9 cellular contexts compared by ENCODE assay signal in the genomic region with DNA sequence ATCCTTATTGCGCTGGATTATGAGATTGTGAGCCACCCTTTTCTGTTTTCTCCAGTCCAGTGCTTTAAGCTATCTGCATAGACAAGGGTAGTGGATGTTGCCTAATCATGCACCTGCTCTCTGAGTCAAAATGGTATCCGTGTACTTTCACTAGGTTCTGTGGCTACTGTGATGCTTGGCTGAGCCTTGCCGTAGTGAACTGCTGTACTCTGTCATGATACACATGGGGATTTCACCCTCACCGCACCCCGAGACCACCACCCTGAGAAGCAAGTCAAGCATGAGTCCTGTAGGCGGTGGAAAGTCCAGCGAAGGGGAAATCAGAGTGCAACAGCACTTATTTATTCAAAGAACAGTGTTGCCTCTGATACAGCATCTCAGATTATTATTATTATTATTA. TPM values are rescaled to one million over a fixed set of nuclear protein-coding genes. Genes with fewer than 3 reads are reported as not detected.
DNase-seq lines count a peak whose midpoint lies in the region; ATAC-seq, FAIRE-seq and TF ChIP-seq lines count a peak whose summit lies in the region.
"Had no signal": no experiment of that assay in that cellular context is flagged by ENCODE, and none has a peak within 500 bp of the region (broad histone marks: within the 10 kb centered on the region; RNA-seq: fewer than 3 reads in every experiment).

No MANE protein-coding gene starts in this region.

- H3K4me1 Mint-ChIP-seq in endothelial cell (ENCODE audit: unreplicated experiment), result no peaks in the 10 kb centered on the region

- no peaks in the 10 kb centered on the region for H3K9me3 Mint-ChIP-seq in activated naive CD4-positive, alpha-beta T cell treated with anti-CD3 and anti-CD28 coated beads, Interleukin-2, amount 50 U/mL, for 72 hours
- no peaks in the 10 kb centered on the region for H3K9me3 Mint-ChIP-seq in endothelial cell (ENCODE audit: unreplicated experiment)

- H3K4me3 Mint-ChIP-seq in endothelial cell (ENCODE audit: unreplicated experiment), result no peak overlapping the region

- H3K36me3 Mint-ChIP-seq in activated naive CD4-positive, alpha-beta T cell treated with anti-CD3 and anti-CD28 coated beads, Interleukin-2, amount 50 U/mL, for 72 hours, result peaks cover 12 to 26% of the 10 kb centered on the region in 2 donors
- H3K36me3 Mint-ChIP-seq in endothelial cell (ENCODE audit: low read depth, unreplicated experiment), result peaks cover 5% of the 10 kb centered on the region

- no peak for TF ChIP-seq CTCF in GM12865 (IDR thresholded peaks at IDR 0.05; ENCODE audit: insufficient read depth, low read depth, low read length, missing control alignments)
- TF ChIP-seq CTCF in endothelial cell (IDR thresholded peaks at IDR 0.05; ENCODE audit: unreplicated experiment), result no peak
- TF ChIP-seq CTCF in suprapubic skin (IDR thresholded peaks at IDR 0.05), result no peak

- DNase-seq in GM12865 (ENCODE audit: low read depth) (peak; percentile 97), anterior cingulate cortex (lab: John Stamatoyannopoulos, UW) (no peak), endothelial cell (ENCODE audit: low spot score) (no peak), suprapubic skin (ENCODE audit: low spot score in 2 of 2) (no peak), small intestine (no peak)
- DNase-seq in activated naive CD4-positive, alpha-beta T cell treated with anti-CD3 and anti-CD28 coated beads, Interleukin-2, amount 50 U/mL, for 72 hours (ENCODE audit: low spot score in 2 of 2), result peak in 1 of 2 donors; percentile 27

- no peak overlapping the region for H3K4me3 ChIP-seq in GM12865 (ENCODE audit: low read depth, low read length)
- no peak overlapping the region for H3K4me3 ChIP-seq in suprapubic skin
- H3K4me3 ChIP-seq in small intestine (ENCODE audit: low read depth in 1 of 2, low read length in 2 of 2), result no peak overlapping the region

- H3K27me3 ChIP-seq in suprapubic skin (no peaks in the 10 kb centered on the region), small intestine (ENCODE audit: control insufficient read depth in 2 of 2, insufficient read depth in 2 of 2, low read length in 2 of 2) (no peaks in the 10 kb centered on the region)

- H3K27me3 Mint-ChIP-seq in endothelial cell (ENCODE audit: unreplicated experiment), result no peaks in the 10 kb centered on the region

- FAIRE-seq in small intestine (lab: Jason Lieb, UNC), result no peak

- H3K27ac ChIP-seq in suprapubic skin (no peak overlapping the region), small intestine (ENCODE audit: low read depth in 1 of 2, low read length in 1 of 2) (no peak overlapping the region)
- H3K27ac ChIP-seq: VCaP had no signal

- no peak for TF ChIP-seq POLR2A in suprapubic skin (IDR thresholded peaks at IDR 0.05)

- peaks cover 11% of the 10 kb centered on the region for H3K4me1 ChIP-seq in suprapubic skin
- H3K4me1 ChIP-seq in small intestine (ENCODE audit: control insufficient read depth in 2 of 2, insufficient read depth in 1 of 2, low read depth in 1 of 2, low read length in 1 of 2), result no peaks in the 10 kb centered on the region

- peak overlapping the region; percentile 3 to 7 for H3K27ac Mint-ChIP-seq in activated naive CD4-positive, alpha-beta T cell treated with anti-CD3 and anti-CD28 coated beads, Interleukin-2, amount 50 U/mL, for 72 hours
- no peak overlapping the region for H3K27ac Mint-ChIP-seq in endothelial cell (ENCODE audit: unreplicated experiment)

- WGBS in suprapubic skin, result 95% methylated on average over 7 of the region's 7 CpGs
- WGBS in small intestine, 3 donors, result 81 to 86% (median 86%) methylated on average over 7 of the region's 7 CpGs

- ATAC-seq in GM19372 (IDR thresholded peaks at IDR 0.05; ENCODE audit: low read depth, unreplicated experiment) (peak; percentile 100), HG03064 (IDR thresholded peaks at IDR 0.05; ENCODE audit: low read depth, unreplicated experiment) (peak; percentile 100)
- peak; percentile 91 to 95 for ATAC-seq in activated naive CD4-positive, alpha-beta T cell treated with anti-CD3 and anti-CD28 coated beads, Interleukin-2, amount 50 U/mL, for 72 hours

- no peak for TF ChIP-seq EP300 in suprapubic skin (IDR thresholded peaks at IDR 0.05)

- no peaks in the 10 kb centered on the region for H3K36me3 ChIP-seq in suprapubic skin
- peaks cover 0 to 5% of the 10 kb centered on the region in 2 donors for H3K36me3 ChIP-seq in small intestine (ENCODE audit: control insufficient read depth in 2 of 2, insufficient read depth in 2 of 2, low read length in 2 of 2)

- H3K9me3 ChIP-seq in suprapubic skin, result no peaks in the 10 kb centered on the region
- H3K9me3 ChIP-seq in small intestine (ENCODE audit: control insufficient read depth, low read depth), result no peaks in the 10 kb centered on the region

RNA-seq across cellular contexts. Expression of gene ARHGAP25, which starts 55.0 kb away (rescaled TPM):
- 10 to 100 TPM; 37.7 to 43.0 TPM for total RNA-seq in activated naive CD4-positive, alpha-beta T cell treated with anti-CD3 and anti-CD28 coated beads, Interleukin-2, amount 50 U/mL, for 72 hours
- total RNA-seq in endothelial cell (ENCODE audit: unreplicated experiment) (4.6 TPM), suprapubic skin (10 to 100 TPM in 1 of 4 donors, 1 to 10 TPM in 3; 2.0 to 10.9 (median 6.1) TPM)
- polyA plus RNA-seq in small intestine, result 1 to 10 TPM; 1.8 to 7.6 (median 3.6) TPM
